ENCODE assay signal across 8 cellular contexts in the genomic region with DNA sequence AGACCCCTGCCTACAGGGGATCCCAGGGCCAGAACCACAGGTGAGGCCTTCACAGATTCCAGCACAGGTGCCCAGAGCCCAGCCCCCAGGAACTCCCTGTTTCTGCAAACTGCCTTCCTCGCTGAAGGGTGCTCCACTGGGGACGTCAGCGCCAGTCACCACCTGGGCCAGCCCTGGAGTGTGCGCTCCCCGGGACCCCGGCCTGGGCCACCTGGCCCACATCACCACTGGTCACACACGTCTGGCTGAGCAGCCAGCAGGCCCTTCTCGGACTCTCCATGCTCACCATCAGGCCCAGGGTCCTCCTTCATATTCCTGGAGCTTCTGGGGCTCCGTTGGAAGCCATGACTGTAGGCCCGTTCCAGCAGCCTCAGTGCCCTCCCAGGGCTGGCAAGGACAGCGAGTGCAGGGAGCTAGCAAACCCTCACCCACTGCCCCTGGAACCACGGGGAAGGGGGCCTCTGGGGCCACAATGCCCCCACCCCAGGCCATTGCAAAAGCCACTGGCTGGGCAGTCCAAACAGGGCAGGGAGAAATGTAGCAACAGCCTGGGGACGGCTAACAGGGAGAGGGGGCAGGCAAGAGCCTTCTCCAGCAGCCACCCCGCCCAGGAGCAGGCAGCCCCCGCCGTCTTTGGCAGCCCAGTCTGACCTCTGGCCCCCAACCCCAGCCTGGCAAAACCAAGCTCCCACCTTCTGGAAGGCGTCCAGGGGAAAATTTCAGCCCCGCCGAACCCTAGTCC. TPM values are rescaled to one million over a fixed set of nuclear protein-coding genes. Genes with fewer than 3 reads are reported as not detected.
DNase-seq lines count a peak whose midpoint lies in the region; ATAC-seq, FAIRE-seq and TF ChIP-seq lines count a peak whose summit lies in the region.

No MANE protein-coding gene starts in this region.

- no peak for ATAC-seq in activated T-cell treated with anti-CD3 and anti-CD28 coated beads, Interleukin-2, amount 50 U/mL, for 72 hours (replicated peaks in 1 of 2)
- peak; percentile 20 for ATAC-seq in left colon

- H3K9me3 Mint-ChIP-seq in activated T-cell treated with anti-CD3 and anti-CD28 coated beads, Interleukin-2, amount 50 U/mL, for 72 hours, result no peaks in the 10 kb centered on the region
- no peaks in the 10 kb centered on the region for H3K9me3 Mint-ChIP-seq in astrocyte (ENCODE audit: unreplicated experiment)

- no peaks in the 10 kb centered on the region for H3K27me3 ChIP-seq in astrocyte (ENCODE audit: insufficient read depth, low read length)
- H3K27me3 ChIP-seq in transverse colon, result no peaks in the 10 kb centered on the region

- H3K4me3 Mint-ChIP-seq in activated T-cell treated with anti-CD3 and anti-CD28 coated beads, Interleukin-2, amount 50 U/mL, for 72 hours, result peak overlapping the region; percentile 79 to 81
- H3K4me3 Mint-ChIP-seq in astrocyte (ENCODE audit: unreplicated experiment), result peak overlapping the region; percentile 88

- intact Hi-C loops in left colon (cut with DNase I, micrococcal nuclease) (no loop called here), transverse colon (cut with DNase I; ENCODE audit: low total_unique reads) (loop anchor here (5.0 kb wide), 1 partner anchor 41 kb away; no protein-coding TSS in a partner anchor)

- peaks cover 42% of the 10 kb centered on the region for H4K20me1 ChIP-seq in astrocyte (ENCODE audit: insufficient read depth, low read length)

- H3K27me3 Mint-ChIP-seq in activated T-cell treated with anti-CD3 and anti-CD28 coated beads, Interleukin-2, amount 50 U/mL, for 72 hours (ENCODE audit: low read depth), result no peaks in the 10 kb centered on the region
- H3K27me3 Mint-ChIP-seq in astrocyte (ENCODE audit: low read depth, unreplicated experiment), result peaks cover 13% of the 10 kb centered on the region

- no peak for TF ChIP-seq POLR2A in transverse colon (IDR thresholded peaks at IDR 0.05)

- H3K9ac ChIP-seq in astrocyte (ENCODE audit: low read length), result peak overlapping the region; percentile 76

- peaks cover 17% of the 10 kb centered on the region for H3K79me2 ChIP-seq in astrocyte (ENCODE audit: insufficient read depth, low read length)

- TF ChIP-seq EP300 in transverse colon (IDR thresholded peaks at IDR 0.05; ENCODE audit: low read depth), result no peak

- FAIRE-seq in astrocyte (lab: Jason Lieb, UNC), result no peak

- H3K9me3 ChIP-seq in astrocyte (ENCODE audit: insufficient read depth, low read depth, low read length) (no peaks in the 10 kb centered on the region), transverse colon (no peaks in the 10 kb centered on the region)

- no peaks in the 10 kb centered on the region for H3K36me3 Mint-ChIP-seq in activated T-cell treated with anti-CD3 and anti-CD28 coated beads, Interleukin-2, amount 50 U/mL, for 72 hours (ENCODE audit: insufficient read depth in 2 of 2)
- H3K36me3 Mint-ChIP-seq in astrocyte (ENCODE audit: low read depth, unreplicated experiment), result no peaks in the 10 kb centered on the region

- H3K4me3 ChIP-seq in astrocyte (ENCODE audit: insufficient read depth, low read depth, low read length) (peak overlapping the region; percentile 65), transverse colon (peak overlapping the region; percentile 64 to 87 (median 78))

- H3K4me2 ChIP-seq in astrocyte (ENCODE audit: low read length), result peak overlapping the region; percentile 95

- peaks cover 7% of the 10 kb centered on the region for H3K4me1 ChIP-seq in astrocyte (ENCODE audit: insufficient read depth, low read length)
- H3K4me1 ChIP-seq in transverse colon, result peaks cover 25 to 53% (median 33%) of the 10 kb centered on the region in 4 donors

- in situ Hi-C loops in transverse colon (cut with MboI; ENCODE audit: low pct_ligation_motif_present in 1 of 4, low pct_unique_long_range_greater_than_20kb in 1 of 4, low sequenced_read_pairs in 3 of 4), result no loop called here

- TF ChIP-seq CTCF in astrocyte (IDR thresholded peaks at IDR 0.05; ENCODE audit: insufficient read depth, low read depth, low read length) (no peak), transverse colon (IDR thresholded peaks at IDR 0.05) (no peak)

- H3K36me3 ChIP-seq in astrocyte (ENCODE audit: insufficient read depth, low read length), result no peaks in the 10 kb centered on the region
- no peaks in the 10 kb centered on the region for H3K36me3 ChIP-seq in transverse colon

- H2AFZ ChIP-seq in astrocyte (ENCODE audit: low read depth, low read length), result peak overlapping the region; percentile 86

- H3K27ac Mint-ChIP-seq in activated T-cell treated with anti-CD3 and anti-CD28 coated beads, Interleukin-2, amount 50 U/mL, for 72 hours, result no peak overlapping the region
- H3K27ac Mint-ChIP-seq in astrocyte (ENCODE audit: unreplicated experiment), result no peak overlapping the region

- no peak for DNase-seq in activated T-cell treated with anti-CD3 and anti-CD28 coated beads, Interleukin-2, amount 50 U/mL, for 72 hours
- DNase-seq in activated T-cell treated with anti-CD3 and anti-CD28 coated beads, Interleukin-2, amount 50 U/mL, for 1 hour, result no peak
- DNase-seq in astrocyte (ENCODE audit: low read depth) (no peak), left colon (peak in 1 of 2 donors; percentile 18), transverse colon (no peak), amygdala (lab: John Stamatoyannopoulos, UW) (no peak), mucosa of gallbladder (ENCODE audit: low spot score) (no peak), NCI-H774 (lab: John Stamatoyannopoulos, UW) (no peak)

- peaks cover 4% of the 10 kb centered on the region for H3K4me1 Mint-ChIP-seq in activated T-cell treated with anti-CD3 and anti-CD28 coated beads, Interleukin-2, amount 50 U/mL, for 72 hours (ENCODE audit: low read depth)
- no peaks in the 10 kb centered on the region for H3K4me1 Mint-ChIP-seq in astrocyte (ENCODE audit: low read depth, unreplicated experiment)

- WGBS in transverse colon (ENCODE audit: low coverage in 1 of 2), 2 donors, result 43% methylated on average over 19 of the region's 19 CpGs; no CpG with 5 or more reads in 1 of the 2 donors

- H3K27ac ChIP-seq in astrocyte (ENCODE audit: low read depth, low read length) (no peak overlapping the region), transverse colon (peak overlapping the region; percentile 88 to 94 (median 90))

RNA-seq across cellular contexts. Expression of a gene that starts 1.3 kb away (rescaled TPM):
- 10 to 100 TPM; 18.3 to 19.2 TPM for total RNA-seq in activated T-cell treated with anti-CD3 and anti-CD28 coated beads, Interleukin-2, amount 50 U/mL, for 72 hours
- total RNA-seq in astrocyte, result 30.8 and 38.0 TPM in 2 replicates
- total RNA-seq in left colon, result 100 to 1,000 TPM; 152 to 211 TPM
- total RNA-seq in transverse colon, result 100 to 1,000 TPM; 245 to 441 (median 290) TPM
- total RNA-seq in mucosa of gallbladder, result 81.7 TPM

RNA-seq across cellular contexts. Expression of a gene that starts 23.2 kb away (rescaled TPM):
- total RNA-seq in activated T-cell treated with anti-CD3 and anti-CD28 coated beads, Interleukin-2, amount 50 U/mL, for 72 hours, result 1 to 10 TPM in 1 of 2 donors, under 1 TPM in 1; 0.93 to 1.1 TPM
- 12.3 and 15.5 TPM in 2 replicates for total RNA-seq in astrocyte
- 10 to 100 TPM; 14.3 to 17.2 TPM for total RNA-seq in left colon
- total RNA-seq in transverse colon, result 10 to 100 TPM; 12.3 to 64.7 (median 33.6) TPM
- total RNA-seq in mucosa of gallbladder, result 62.2 TPM

RNA-seq across cellular contexts. Expression of a gene that starts 26.4 kb away (rescaled TPM):
- total RNA-seq in activated T-cell treated with anti-CD3 and anti-CD28 coated beads, Interleukin-2, amount 50 U/mL, for 72 hours, result under 1 TPM; 0.67 to 0.72 TPM
- 22.4 and 23.2 TPM in 2 replicates for total RNA-seq in astrocyte
- total RNA-seq in left colon, result 1 to 10 TPM; 1.3 to 2.1 TPM
- total RNA-seq in transverse colon, result 10 to 100 TPM in 1 of 4 donors, 1 to 10 TPM in 3; 3.5 to 12.3 (median 3.9) TPM
- 8.8 TPM for total RNA-seq in mucosa of gallbladder

RNA-seq across cellular contexts. Expression of a gene that starts 56.8 kb away (rescaled TPM):
- total RNA-seq in activated T-cell treated with anti-CD3 and anti-CD28 coated beads, Interleukin-2, amount 50 U/mL, for 72 hours, result under 1 TPM; 0.21 to 0.70 TPM
- total RNA-seq in astrocyte (not detected in 2 replicates), left colon (1 to 10 TPM; 1.2 to 2.4 TPM), transverse colon (10 to 100 TPM in 1 of 4 donors, 1 to 10 TPM in 2, under 1 TPM in 1; 0.96 to 33.6 (median 3.3) TPM), mucosa of gallbladder (11.4 TPM)
